In genomic region chrX:45774961-45775360, GRCh38 we compare ENCODE assay signal across 10 cellular contexts.
DNase-seq lines count a peak whose midpoint lies in the region; ATAC-seq and TF ChIP-seq lines count a peak whose summit lies in the region.
"Had no signal": no experiment of that assay in that cellular context is flagged by ENCODE, and none has a peak within 500 bp of the region (broad histone marks: within the 10 kb centered on the region; RNA-seq: fewer than 3 reads in every experiment).

No MANE protein-coding gene starts in this region.

- dilution Hi-C loops in mammary epithelial cell (cut with HindIII; ENCODE audit: low sequenced_read_pairs) = loop anchor here (25.0 kb wide), 1 partner anchor 288 kb away; no protein-coding TSS in a partner anchor

- H3K27me3 ChIP-seq in mammary epithelial cell (ENCODE audit: insufficient read depth, low read length) = no peaks in the 10 kb centered on the region

- 6% methylated on average over 4 of the region's 5 CpGs for WGBS in mammary epithelial cell (ENCODE audit: low coverage, missing lambda C conversion rate)

- no peaks in the 10 kb centered on the region for H3K9me3 Mint-ChIP-seq in nephron

- H2AFZ ChIP-seq in mammary epithelial cell (ENCODE audit: low read depth, low read length) = no peak overlapping the region

- intact Hi-C loops in mammary epithelial cell (cut with micrococcal nuclease) = loop anchor here (1.0 kb wide), 1 partner anchor 13 kb away; no protein-coding TSS in a partner anchor

- no peaks in the 10 kb centered on the region for H4K20me1 ChIP-seq in mammary epithelial cell (ENCODE audit: insufficient read depth, low read length)

- H3K36me3 Mint-ChIP-seq in nephron (ENCODE audit: low read depth) = peaks cover 6% of the 10 kb centered on the region

- TF ChIP-seq CTCF in mammary epithelial cell (conservative IDR thresholded peaks at IDR 0.05 in 1 of 2, IDR thresholded peaks at IDR 0.05 in 1 of 2; ENCODE audit: extremely low read depth in 1 of 2, insufficient read depth in 1 of 2, low read depth in 1 of 2, low read length in 2 of 2) (no peak), nephron (IDR thresholded peaks at IDR 0.05; ENCODE audit: unreplicated experiment in 3 of 3) (no peak)

- ATAC-seq in GM21381 (IDR thresholded peaks at IDR 0.05; ENCODE audit: unreplicated experiment) = no peak

- peaks cover 76% of the 10 kb centered on the region for H3K4me1 ChIP-seq in mammary epithelial cell (ENCODE audit: insufficient read depth, low read length)

- CTCF ChIA-PET in mammary epithelial cell (lab: Charles Lee; ENCODE audit: low non-redundant PET) = interaction anchor here (0.6 to 1.2 kb wide), 5 partner anchors 26 to 260 kb away, joined by 3 to 11 read pairs (median 3); no protein-coding TSS in a partner anchor

- peak overlapping the region; percentile 63 for H3K9ac ChIP-seq in mammary epithelial cell (ENCODE audit: insufficient read depth, low read length)

- H3K4me3 ChIP-seq in mammary epithelial cell (replicated peaks in 1 of 3; ENCODE audit: insufficient read depth in 1 of 3, low read depth in 2 of 3, low read length in 3 of 3) = peak overlapping the region in 2 of 3 experiments; percentile 22 to 35

- no TSS peak for BruUV-seq in mammary epithelial cell (replicated peaks; lab: Mats Ljungman, UMichigan)

- H3K4me1 Mint-ChIP-seq in nephron = peaks cover 32% of the 10 kb centered on the region

- peaks cover 89% of the 10 kb centered on the region for H3K79me2 ChIP-seq in mammary epithelial cell (ENCODE audit: insufficient read depth, low read length)

- no peaks in the 10 kb centered on the region for H3K27me3 Mint-ChIP-seq in nephron (ENCODE audit: low read depth)

- H3K9me3 ChIP-seq in KOPT-K1 (ENCODE audit: insufficient read depth, low read length, poor library complexity, severe bottlenecking) = no peaks in the 10 kb centered on the region
- H3K9me3 ChIP-seq in mammary epithelial cell (replicated peaks; ENCODE audit: insufficient read depth, low read length) = no peaks in the 10 kb centered on the region

- H3K27ac Mint-ChIP-seq in nephron = peak overlapping the region; percentile 51 to 85 (median 62)

- in situ Hi-C loops in mammary epithelial cell (cut with MboI; ENCODE audit: low sequenced_read_pairs in 2 of 2) = loop anchor here in 1 of 2 donors (25.0 kb wide), 1 partner anchor 438 kb away; no protein-coding TSS in a partner anchor

- peak; percentile 42 for DNase-seq in COLO829 (ENCODE audit: low spot score)
- DNase-seq in mammary epithelial cell = peak; percentile 93
- DNase-seq in central memory CD4-positive, alpha-beta T cell = no peak
- no peak for DNase-seq in COR-L47 (lab: John Stamatoyannopoulos, UW)
- DNase-seq in NCI-H128 (lab: John Stamatoyannopoulos, UW; ENCODE audit: unreplicated experiment) = no peak
- DNase-seq: RPMI8226, small intestine had no signal

- H3K36me3 ChIP-seq in KOPT-K1 (ENCODE audit: insufficient read depth, low read length) = no peaks in the 10 kb centered on the region
- no peaks in the 10 kb centered on the region for H3K36me3 ChIP-seq in mammary epithelial cell (ENCODE audit: insufficient read depth, low read length)

- H3K27ac ChIP-seq in KOPT-K1 (ENCODE audit: low read depth, low read length, poor library complexity, severe bottlenecking) (peak overlapping the region; percentile 5), mammary epithelial cell (ENCODE audit: insufficient read depth, low read depth, low read length) (peak overlapping the region; percentile 92)

- H3K4me3 Mint-ChIP-seq in nephron = no peak overlapping the region

- peak overlapping the region; percentile 85 for H3K4me2 ChIP-seq in mammary epithelial cell (ENCODE audit: insufficient read depth, low read depth, low read length)

Comparison
In these comparisons a context has a peak if more than half of its experiments do, and no peak if none do; other contexts are left out.
1. DNase-seq: peak in COLO829 (single experiment) and mammary epithelial cell (single experiment); none in central memory CD4-positive, alpha-beta T cell (single experiment), COR-L47 (single experiment) and NCI-H128 (single experiment).